In the genomic region with DNA sequence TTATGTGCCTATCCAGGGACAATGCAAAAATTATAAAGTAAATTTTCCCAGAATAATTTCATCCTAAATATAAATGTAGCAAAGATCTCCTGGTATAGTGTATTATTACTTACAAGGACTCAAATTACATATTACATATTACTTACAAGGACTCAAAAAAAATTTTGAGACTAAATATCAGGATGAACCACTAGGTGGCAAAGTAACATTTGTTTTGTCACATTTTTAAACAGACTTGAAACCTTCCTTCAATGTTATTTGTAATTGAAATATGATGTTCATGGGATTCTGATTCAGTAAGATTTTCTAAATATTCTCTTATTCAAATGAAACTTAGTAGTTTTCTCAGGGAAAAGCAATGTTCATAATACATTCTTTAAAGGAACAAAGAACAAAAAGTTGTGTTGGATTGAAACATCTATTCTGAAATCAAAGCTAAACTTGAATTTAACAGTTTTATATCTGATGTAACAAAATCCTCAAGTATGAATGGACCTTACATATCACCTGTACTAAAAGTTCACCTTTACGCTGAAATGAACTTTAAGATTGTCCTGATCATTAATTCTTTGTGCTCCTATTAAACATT, we compare ENCODE assay signal across 9 cellular contexts.
DNase-seq lines count a peak whose midpoint lies in the region; ATAC-seq and TF ChIP-seq lines count a peak whose summit lies in the region.
"Had no signal": no experiment of that assay in that cellular context is flagged by ENCODE, and none has a peak within 500 bp of the region (broad histone marks: within the 10 kb centered on the region; RNA-seq: fewer than 3 reads in every experiment).

No MANE protein-coding gene starts in this region.

- H3K27ac Mint-ChIP-seq in endothelial cell (ENCODE audit: unreplicated experiment): no peak overlapping the region
- no peak overlapping the region for H3K27ac Mint-ChIP-seq in osteocyte (ENCODE audit: unreplicated experiment)

- H3K27me3 ChIP-seq in DOHH2 (ENCODE audit: control insufficient read depth, low read length): no peaks in the 10 kb centered on the region
- H3K27me3 ChIP-seq in OCI-LY1 (ENCODE audit: insufficient read depth, low read length): no peaks in the 10 kb centered on the region
- H3K27me3 ChIP-seq: SJCRH30 had no signal

- no peak overlapping the region for H3K4me3 Mint-ChIP-seq in endothelial cell (ENCODE audit: unreplicated experiment)
- H3K4me3 Mint-ChIP-seq in osteocyte (ENCODE audit: unreplicated experiment): no peak overlapping the region

- no peak overlapping the region for H2AFZ ChIP-seq in OCI-LY1 (ENCODE audit: low read length)

- H3K9me3 ChIP-seq in DOHH2 (ENCODE audit: control insufficient read depth, insufficient read depth, low read length) (no peaks in the 10 kb centered on the region), OCI-LY1 (ENCODE audit: low read length) (no peaks in the 10 kb centered on the region)
- H3K9me3 ChIP-seq: SJCRH30 had no signal

- no peaks in the 10 kb centered on the region for H3K4me1 ChIP-seq in DOHH2 (ENCODE audit: control insufficient read depth, low read length)
- no peaks in the 10 kb centered on the region for H3K4me1 ChIP-seq in OCI-LY1 (ENCODE audit: insufficient read depth, low read length, severe bottlenecking)
- H3K4me1 ChIP-seq: SJCRH30 had no signal

- no peaks in the 10 kb centered on the region for H3K27me3 Mint-ChIP-seq in endothelial cell (ENCODE audit: unreplicated experiment)
- no peaks in the 10 kb centered on the region for H3K27me3 Mint-ChIP-seq in osteocyte (ENCODE audit: unreplicated experiment)

- no peak overlapping the region for H3K4me2 ChIP-seq in DOHH2 (ENCODE audit: low read length)
- H3K4me2 ChIP-seq in OCI-LY1 (ENCODE audit: low read length): no peak overlapping the region

- no peaks in the 10 kb centered on the region for H3K9me3 Mint-ChIP-seq in endothelial cell (ENCODE audit: unreplicated experiment)
- no peaks in the 10 kb centered on the region for H3K9me3 Mint-ChIP-seq in osteocyte (ENCODE audit: unreplicated experiment)

- H3K4me3 ChIP-seq in DOHH2 (ENCODE audit: low read length): no peak overlapping the region
- H3K4me3 ChIP-seq in OCI-LY1 (ENCODE audit: low read depth, low read length, poor library complexity, severe bottlenecking): no peak overlapping the region
- no peak overlapping the region for H3K4me3 ChIP-seq in lower leg skin (ENCODE audit: low read depth, poor library complexity, severe bottlenecking)
- H3K4me3 ChIP-seq: SJCRH30 had no signal

- peaks cover under 1% of the 10 kb centered on the region for H3K36me3 Mint-ChIP-seq in endothelial cell (ENCODE audit: low read depth, unreplicated experiment)
- no peaks in the 10 kb centered on the region for H3K36me3 Mint-ChIP-seq in osteocyte (ENCODE audit: unreplicated experiment)

- H3K9ac ChIP-seq in OCI-LY1 (ENCODE audit: low read length): no peak overlapping the region

- H3K9me2 ChIP-seq in DOHH2 (replicated peaks; ENCODE audit: control insufficient read depth, low read length) (no peaks in the 10 kb centered on the region), OCI-LY1 (ENCODE audit: low read depth, low read length) (no peaks in the 10 kb centered on the region)

- no peak for ATAC-seq in left cardiac atrium

- DNase-seq in HT-29 (ENCODE audit: low spot score) (peak; percentile 84), endothelial cell (ENCODE audit: low spot score) (no peak), osteocyte (ENCODE audit: extremely low spot score, unreplicated experiment) (no peak), left cardiac atrium (no peak), lower leg skin (ENCODE audit: low spot score in 2 of 2) (no peak)
- DNase-seq in effector CD4-positive, alpha-beta T cell: no peak

- no peak for TF ChIP-seq POLR2A in lower leg skin (IDR thresholded peaks at IDR 0.05)

- H3K79me2 ChIP-seq in DOHH2 (ENCODE audit: control insufficient read depth, low read length) (no peaks in the 10 kb centered on the region), OCI-LY1 (ENCODE audit: insufficient read depth, low read length) (no peaks in the 10 kb centered on the region)

- WGBS in lower leg skin, 2 donors: 91 to 92% methylated on average over 1 of the region's 1 CpG

- H4K20me1 ChIP-seq in DOHH2 (ENCODE audit: control insufficient read depth, insufficient read depth, low read depth, low read length) (no peaks in the 10 kb centered on the region), OCI-LY1 (ENCODE audit: insufficient read depth, low read length) (no peaks in the 10 kb centered on the region)

- H3K36me3 ChIP-seq in DOHH2 (ENCODE audit: control insufficient read depth, low read length) (no peaks in the 10 kb centered on the region), OCI-LY1 (ENCODE audit: insufficient read depth, low read length) (no peaks in the 10 kb centered on the region)
- H3K36me3 ChIP-seq: SJCRH30 had no signal

- H3K27ac ChIP-seq in DOHH2 (ENCODE audit: low read depth, low read length): no peak overlapping the region
- H3K27ac ChIP-seq in OCI-LY1 (ENCODE audit: low read depth, low read length, poor library complexity, severe bottlenecking): no peak overlapping the region
- H3K27ac ChIP-seq: SJCRH30 had no signal

- H3K4me1 Mint-ChIP-seq in endothelial cell (ENCODE audit: unreplicated experiment): no peaks in the 10 kb centered on the region
- H3K4me1 Mint-ChIP-seq in osteocyte (ENCODE audit: unreplicated experiment): no peaks in the 10 kb centered on the region

- intact Hi-C loops in left cardiac atrium (cut with DNase I) (no loop called here), lower leg skin (cut with DNase I; ENCODE audit: low total_unique reads) (no loop called here)

- TF ChIP-seq CTCF in DOHH2 (IDR thresholded peaks at IDR 0.05; ENCODE audit: low read depth, low read length, poor library complexity, severe bottlenecking) (peak; percentile 60), OCI-LY1 (IDR thresholded peaks at IDR 0.05; ENCODE audit: low read length) (peak; percentile 63), endothelial cell (IDR thresholded peaks at IDR 0.05; ENCODE audit: unreplicated experiment) (peak; percentile 88), osteocyte (IDR thresholded peaks at IDR 0.05) (peak; percentile 69), lower leg skin (IDR thresholded peaks at IDR 0.05) (no peak)

- H3F3A ChIP-seq in DOHH2 (ENCODE audit: control insufficient read depth, insufficient read depth) (no peaks in the 10 kb centered on the region), OCI-LY1 (ENCODE audit: insufficient read depth, low read length) (no peaks in the 10 kb centered on the region)

Comparison
In these comparisons a context has a peak if more than half of its experiments do, and no peak if none do; other contexts are left out.
1. CTCF ChIP-seq: peak in DOHH2 (single experiment), OCI-LY1 (single experiment), endothelial cell (single experiment) and osteocyte (single experiment); none in lower leg skin (0 of 3).